Comparison of ENCODE assay signal across 19 cellular contexts in genomic region chr2:47270421-47270820, GRCh38.
DNase-seq lines count a peak whose midpoint lies in the region; ATAC-seq, FAIRE-seq and TF ChIP-seq lines count a peak whose summit lies in the region.
"Had no signal": no experiment of that assay in that cellular context is flagged by ENCODE, and none has a peak within 500 bp of the region (broad histone marks: within the 10 kb centered on the region; RNA-seq: fewer than 3 reads in every experiment).

No MANE protein-coding gene starts in this region.

- no peak overlapping the region for H2AFZ ChIP-seq in endothelial cell of umbilical vein (ENCODE audit: low read depth, low read length)
- no peak overlapping the region for H2AFZ ChIP-seq in osteoblast (ENCODE audit: low read length)
- no peak overlapping the region for H2AFZ ChIP-seq in neuronal stem cell (ENCODE audit: low read length)

- no peak overlapping the region for H3K18ac ChIP-seq in neuronal stem cell (ENCODE audit: low read length)

- no peak overlapping the region for H3K9ac ChIP-seq in endothelial cell of umbilical vein (replicated peaks; ENCODE audit: extremely low read depth, insufficient read depth, low read length)
- H3K9ac ChIP-seq in neuronal stem cell (ENCODE audit: low read depth, low read length, poor library complexity), result no peak overlapping the region

- H3K4ac ChIP-seq in neuronal stem cell (ENCODE audit: low read length), result no peak overlapping the region

- H3K4me1 ChIP-seq in right atrium auricular region (peaks cover 0 to 50% of the 10 kb centered on the region in 2 donors), endothelial cell of umbilical vein (ENCODE audit: control insufficient read depth, extremely low read depth, insufficient read depth, low read length) (peaks cover 23% of the 10 kb centered on the region), osteoblast (ENCODE audit: insufficient read depth, low read length) (peaks cover 28% of the 10 kb centered on the region), uterus (no peaks in the 10 kb centered on the region), neuronal stem cell (ENCODE audit: control insufficient read depth in 2 of 2, insufficient read depth in 1 of 2, low read depth in 1 of 2, low read length in 2 of 2) (peaks cover 5 to 15% of the 10 kb centered on the region in 2 donors)

- no peak for ATAC-seq in left cardiac atrium
- ATAC-seq: K562 had no signal

- peak; percentile 48 for DNase-seq in left cardiac atrium
- DNase-seq in right atrium auricular region (ENCODE audit: low spot score), result no peak
- DNase-seq in endothelial cell of umbilical vein (ENCODE audit: low read depth, low spot score), result peak; percentile 19
- DNase-seq in osteoblast (ENCODE audit: insufficient read length, low spot score, missing footprints), result no peak
- peak in 1 of 2 donors; percentile 25 for DNase-seq in uterus
- DNase-seq in urothelium cell line (ENCODE audit: low spot score), result no peak
- DNase-seq in SKM-1 treated with dmso at 0.1 percent for 144 hours (lab: John Stamatoyannopoulos, UW; ENCODE audit: unreplicated experiment), result no peak
- no peak for DNase-seq in neuronal stem cell (ENCODE audit: low spot score)
- DNase-seq: activated CD4-positive, alpha-beta T cell treated with anti-CD3 and anti-CD28 coated beads, Interleukin-2, amount 10 ng/mL, durations not matched to agents 7 days and 5 days; CD4-positive, alpha-beta T cell; hippocampal formation; kidney; NCI-H1048; NCI-H2081 treated with DMSO at 0.1 percent for 48 hours; NCI-H526; posterior cingulate gyrus; stimulated activated naive CD4-positive, alpha-beta T cell had no signal

- peak; percentile 63 for FAIRE-seq in endothelial cell of umbilical vein (lab: Jason Lieb, UNC)
- no peak for FAIRE-seq in urothelium cell line (lab: Jason Lieb, UNC)
- FAIRE-seq: K562, kidney had no signal

- no peak overlapping the region for H2AK5ac ChIP-seq in neuronal stem cell (ENCODE audit: low read depth, low read length)

- no peaks in the 10 kb centered on the region for H3K9me1 ChIP-seq in endothelial cell of umbilical vein (replicated peaks; ENCODE audit: control insufficient read depth, extremely low read depth, insufficient read depth, low read length)

- no peak overlapping the region for H3K23ac ChIP-seq in neuronal stem cell (ENCODE audit: low read depth, low read length, poor library complexity)

- H4K8ac ChIP-seq in neuronal stem cell (ENCODE audit: low read depth, low read length), result no peak overlapping the region

- no peak for TF ChIP-seq CTCF in right atrium auricular region (IDR thresholded peaks at IDR 0.05)
- TF ChIP-seq CTCF in endothelial cell of umbilical vein (IDR thresholded peaks at IDR 0.05; ENCODE audit: extremely low read depth in 1 of 2, insufficient read depth in 1 of 2, low read depth in 1 of 2, low read length in 2 of 2), result no peak
- TF ChIP-seq CTCF in osteoblast (IDR thresholded peaks at IDR 0.05; ENCODE audit: extremely low read depth, low read depth, low read length), result no peak
- no peak for TF ChIP-seq CTCF in uterus (IDR thresholded peaks at IDR 0.05)

- H3K27me3 ChIP-seq in right atrium auricular region, result no peaks in the 10 kb centered on the region
- H3K27me3 ChIP-seq in endothelial cell of umbilical vein (ENCODE audit: control insufficient read depth in 2 of 2, insufficient read depth in 2 of 2, low read length in 2 of 2), result no peaks in the 10 kb centered on the region
- no peaks in the 10 kb centered on the region for H3K27me3 ChIP-seq in osteoblast (ENCODE audit: insufficient read depth, low read length)
- H3K27me3 ChIP-seq in uterus, result no peaks in the 10 kb centered on the region
- no peaks in the 10 kb centered on the region for H3K27me3 ChIP-seq in neuronal stem cell (ENCODE audit: control insufficient read depth in 3 of 3, insufficient read depth in 3 of 3, low read depth in 1 of 3, low read length in 3 of 3)

- no peak overlapping the region for H3K14ac ChIP-seq in neuronal stem cell (ENCODE audit: low read length)

- WGBS in neuronal stem cell (ENCODE audit: extremely low coverage in 2 of 2, insufficient read length in 2 of 2, insufficient replicate concordance in 1 of 2), 2 donors, result no CpG with 5 or more reads among the region's 5 CpGs

- H3K36me3 ChIP-seq in right atrium auricular region (no peaks in the 10 kb centered on the region), endothelial cell of umbilical vein (ENCODE audit: control insufficient read depth in 2 of 2, extremely low read depth in 1 of 2, insufficient read depth in 2 of 2, low read length in 2 of 2) (no peaks in the 10 kb centered on the region), osteoblast (ENCODE audit: insufficient read depth, low read length) (no peaks in the 10 kb centered on the region), uterus (no peaks in the 10 kb centered on the region), neuronal stem cell (replicated peaks in 1 of 2; ENCODE audit: control insufficient read depth in 2 of 2, insufficient read depth in 2 of 2, low read length in 2 of 2) (no peaks in the 10 kb centered on the region)
- H3K36me3 ChIP-seq: HAP-1 had no signal

- H3K27ac ChIP-seq in right atrium auricular region (peak overlapping the region in 1 of 2 donors; percentile 57), endothelial cell of umbilical vein (ENCODE audit: insufficient read depth, low read depth, low read length) (peak overlapping the region; percentile 73), osteoblast (ENCODE audit: low read depth, low read length) (peak overlapping the region; percentile 94), uterus (peak overlapping the region; percentile 19 to 33), neuronal stem cell (replicated peaks; ENCODE audit: low read length) (no peak overlapping the region)

- POLR2A ChIA-PET in endothelial cell of umbilical vein (lab: Charles Lee), result no interaction called here

- H3K4me2 ChIP-seq in endothelial cell of umbilical vein (ENCODE audit: insufficient read depth, low read length) (peak overlapping the region; percentile 16), osteoblast (ENCODE audit: insufficient read depth, low read length) (no peak overlapping the region), neuronal stem cell (ENCODE audit: insufficient read depth, low read length, poor library complexity, severe bottlenecking) (no peak overlapping the region)

- CTCF ChIA-PET in endothelial cell of umbilical vein (lab: Charles Lee), result interaction anchor here (1.2 to 3.3 kb wide), 6 partner anchors 13 to 98 kb away, joined by 4 to 24 read pairs (median 6); no protein-coding TSS in a partner anchor

- H3K79me2 ChIP-seq in endothelial cell of umbilical vein (ENCODE audit: control insufficient read depth, insufficient read depth, low read length) (no peaks in the 10 kb centered on the region), osteoblast (ENCODE audit: insufficient read depth, low read length) (no peaks in the 10 kb centered on the region)

- no peak overlapping the region for H2BK15ac ChIP-seq in neuronal stem cell (ENCODE audit: low read length)

- no TSS peak for BruUV-seq in endothelial cell of umbilical vein (replicated peaks; lab: Mats Ljungman, UMichigan)

- intact Hi-C loops in left cardiac atrium (cut with DNase I) (no loop called here), endothelial cell of umbilical vein (cut with micrococcal nuclease) (no loop called here), uterus (cut with DNase I; ENCODE audit: low total_unique reads) (no loop called here)

- H3K9me3 ChIP-seq in right atrium auricular region, result no peaks in the 10 kb centered on the region
- H3K9me3 ChIP-seq in endothelial cell of umbilical vein (replicated peaks; ENCODE audit: control insufficient read depth, insufficient read depth, low read length), result no peaks in the 10 kb centered on the region
- H3K9me3 ChIP-seq in osteoblast (ENCODE audit: low read depth, low read length), result no peaks in the 10 kb centered on the region
- H3K9me3 ChIP-seq in uterus, result no peaks in the 10 kb centered on the region
- no peaks in the 10 kb centered on the region for H3K9me3 ChIP-seq in neuronal stem cell (replicated peaks in 1 of 2; ENCODE audit: control insufficient read depth in 2 of 2, insufficient read depth in 1 of 2, low read depth in 1 of 2, low read length in 2 of 2)
- H3K9me3 ChIP-seq: HAP-1 had no signal

- no peak overlapping the region for H3K4me3 ChIP-seq in right atrium auricular region
- H3K4me3 ChIP-seq in endothelial cell of umbilical vein (replicated peaks in 1 of 3; ENCODE audit: insufficient read depth in 1 of 3, low read depth in 1 of 3, low read length in 3 of 3), result no peak overlapping the region
- no peak overlapping the region for H3K4me3 ChIP-seq in osteoblast (ENCODE audit: insufficient read depth, low read length)
- no peak overlapping the region for H3K4me3 ChIP-seq in uterus
- no peak overlapping the region for H3K4me3 ChIP-seq in neuronal stem cell (ENCODE audit: low read length in 2 of 2)
- H3K4me3 ChIP-seq: HAP-1, K562 had no signal

- H2BK5ac ChIP-seq in neuronal stem cell (ENCODE audit: low read length), result no peak overlapping the region

- dilution Hi-C loops in endothelial cell of umbilical vein (cut with MboI; ENCODE audit: extremely low pct_ligation_motif_present, low sequenced_read_pairs), result no loop called here

- no peaks in the 10 kb centered on the region for H4K20me1 ChIP-seq in endothelial cell of umbilical vein (replicated peaks; ENCODE audit: control insufficient read depth, extremely low read depth, insufficient read depth, low read length)
- H4K20me1 ChIP-seq in osteoblast (ENCODE audit: insufficient read depth, low read length), result no peaks in the 10 kb centered on the region

- H2BK12ac ChIP-seq in neuronal stem cell (ENCODE audit: low read length), result no peak overlapping the region

- H3K79me1 ChIP-seq in neuronal stem cell (ENCODE audit: low read depth, low read length), result no peaks in the 10 kb centered on the region

- no peak for TF ChIP-seq POLR2A in endothelial cell of umbilical vein (IDR thresholded peaks at IDR 0.05; ENCODE audit: low read depth, low read length)
- no peak for TF ChIP-seq POLR2A in uterus (IDR thresholded peaks at IDR 0.05)

- no peak overlapping the region for H4K91ac ChIP-seq in neuronal stem cell (ENCODE audit: low read depth, low read length, poor library complexity)

- no peak overlapping the region for H2BK120ac ChIP-seq in neuronal stem cell (ENCODE audit: low read depth, low read length)

TF ChIP-seq in endothelial cell of umbilical vein, 7 proteins besides CTCF, POLR2A, EP300 and RAD21:
- no peak for TF ChIP-seq MAX (IDR thresholded peaks at IDR 0.05; ENCODE audit: insufficient read depth, insufficient read length)

Comparison
In these comparisons a context has a peak if more than half of its experiments do, and no peak if none do; other contexts are left out.
1. DNase-seq: peak in left cardiac atrium (single experiment) and endothelial cell of umbilical vein (single experiment); none in right atrium auricular region (single experiment), osteoblast (single experiment), urothelium cell line (single experiment), SKM-1 treated with dmso at 0.1 percent for 144 hours (single experiment) and neuronal stem cell (single experiment).